ENCODE assay signal across 12 cellular contexts in the genomic region with DNA sequence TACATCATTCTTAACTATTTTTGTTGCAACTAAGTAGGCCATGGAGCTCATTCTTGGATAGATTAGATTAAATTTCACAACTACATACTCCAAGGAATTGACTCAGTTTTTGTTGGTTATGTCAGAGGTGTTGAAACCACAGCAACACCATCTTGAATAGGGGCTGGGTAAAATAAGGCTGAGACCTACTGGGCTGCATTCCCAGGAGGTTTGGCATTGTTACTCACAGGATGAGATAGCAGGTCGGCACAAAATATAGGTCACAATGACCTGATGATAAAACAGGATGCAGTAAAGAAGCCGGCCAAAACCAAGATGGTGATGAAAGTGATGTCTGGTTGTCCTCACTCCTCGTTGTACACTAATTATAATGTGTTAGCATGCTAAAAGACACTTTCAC. TPM values are rescaled to one million over a fixed set of nuclear protein-coding genes. Genes with fewer than 3 reads are reported as not detected.
DNase-seq lines count a peak whose midpoint lies in the region; ATAC-seq lines count a peak whose summit lies in the region.
"Had no signal": no experiment of that assay in that cellular context is flagged by ENCODE, and none has a peak within 500 bp of the region (broad histone marks: within the 10 kb centered on the region; RNA-seq: fewer than 3 reads in every experiment).

No MANE protein-coding gene starts in this region.

- no peak for ATAC-seq in HG02678 (IDR thresholded peaks at IDR 0.05; ENCODE audit: unreplicated experiment)
- ATAC-seq in activated naive CD4-positive, alpha-beta T cell treated with anti-CD3 and anti-CD28 coated beads, Interleukin-2, amount 50 U/mL, for 72 hours = no peak

- H3K79me2 ChIP-seq in ACC112 (ENCODE audit: control insufficient read depth, insufficient read depth, low read length, unreplicated experiment) = no peaks in the 10 kb centered on the region

- H3K4me3 ChIP-seq in ACC112 (ENCODE audit: low read depth, low read length) = no peak overlapping the region
- H3K4me3 ChIP-seq: ascending aorta had no signal

- H2AFZ ChIP-seq in ACC112 (ENCODE audit: low read length, unreplicated experiment) = no peak overlapping the region

- peak overlapping the region; percentile 64 for H3K27ac ChIP-seq in ACC112 (ENCODE audit: low read depth, low read length)
- H3K27ac ChIP-seq: ascending aorta had no signal

- H3K36me3 Mint-ChIP-seq in activated naive CD4-positive, alpha-beta T cell treated with anti-CD3 and anti-CD28 coated beads, Interleukin-2, amount 50 U/mL, for 72 hours = no peaks in the 10 kb centered on the region

- no peaks in the 10 kb centered on the region for H3K27me3 ChIP-seq in ACC112 (ENCODE audit: insufficient read depth, low read length)
- H3K27me3 ChIP-seq: ascending aorta had no signal

- H3K36me3 ChIP-seq in ACC112 (ENCODE audit: insufficient read depth, low read length) = no peaks in the 10 kb centered on the region
- H3K36me3 ChIP-seq: ascending aorta had no signal

- H3K9me3 Mint-ChIP-seq in activated naive CD4-positive, alpha-beta T cell treated with anti-CD3 and anti-CD28 coated beads, Interleukin-2, amount 50 U/mL, for 72 hours = no peaks in the 10 kb centered on the region

- DNase-seq in LHCN-M2 (ENCODE audit: low read depth) (peak; percentile 81), dermis microvascular lymphatic vessel endothelial cell (ENCODE audit: low read depth in 2 of 2) (peak; percentile 49 to 75), iris pigment epithelial cell (ENCODE audit: low read depth) (peak; percentile 94), epidermal melanocyte (ENCODE audit: insufficient read length, low spot score) (no peak), NCI-H1417 treated with DMSO at 0.1 percent for 48 hours (lab: John Stamatoyannopoulos, UW) (no peak)
- no peak for DNase-seq in activated naive CD4-positive, alpha-beta T cell treated with anti-CD3 and anti-CD28 coated beads, Interleukin-2, amount 50 U/mL, for 72 hours (ENCODE audit: low spot score in 2 of 2)
- DNase-seq: AML-193, NCI-H187 treated with DMSO at 0.1 percent for 48 hours, T-helper 2 cell had no signal

- peaks cover 22% of the 10 kb centered on the region for H3K4me1 ChIP-seq in ACC112 (ENCODE audit: control insufficient read depth, insufficient read depth, low read length, unreplicated experiment)

- no peak overlapping the region for H3K27ac Mint-ChIP-seq in activated naive CD4-positive, alpha-beta T cell treated with anti-CD3 and anti-CD28 coated beads, Interleukin-2, amount 50 U/mL, for 72 hours

RNA-seq across cellular contexts. Expression of a gene that starts 20.9 kb away (rescaled TPM):
- total RNA-seq in LHCN-M2 (2014; rRNA removed) (5.0 and 5.8 TPM in 2 replicates), dermis microvascular lymphatic vessel endothelial cell (5.4 and 6.0 TPM in 2 replicates)
- 8.1 TPM for polyA plus RNA-seq in LHCN-M2 (2012)
- total RNA-seq in activated naive CD4-positive, alpha-beta T cell treated with anti-CD3 and anti-CD28 coated beads, Interleukin-2, amount 50 U/mL, for 72 hours = 10 to 100 TPM; 13.6 to 17.2 TPM

RNA-seq across cellular contexts. Expression of a gene that starts 21.0 kb away (rescaled TPM):
- total RNA-seq in LHCN-M2 (2014; rRNA removed) = 4.6 and 5.0 TPM in 2 replicates
- polyA plus RNA-seq in LHCN-M2 (2012) = 1.6 TPM
- 3.8 and 5.0 TPM in 2 replicates for total RNA-seq in dermis microvascular lymphatic vessel endothelial cell
- total RNA-seq in activated naive CD4-positive, alpha-beta T cell treated with anti-CD3 and anti-CD28 coated beads, Interleukin-2, amount 50 U/mL, for 72 hours = 10 to 100 TPM; 17.3 to 20.7 TPM

Comparison
In these comparisons a context has a peak if more than half of its experiments do, and no peak if none do; other contexts are left out.
1. DNase-seq: peak in LHCN-M2 (single experiment), dermis microvascular lymphatic vessel endothelial cell (2 of 2) and iris pigment epithelial cell (single experiment); none in activated naive CD4-positive, alpha-beta T cell treated with anti-CD3 and anti-CD28 coated beads, Interleukin-2, amount 50 U/mL, for 72 hours (0 of 2), epidermal melanocyte (single experiment) and NCI-H1417 treated with DMSO at 0.1 percent for 48 hours (single experiment).